Comparison of ENCODE assay signal across 19 cellular contexts in genomic region chr11:15985127-15985862, GRCh38.
DNase-seq lines count a peak whose midpoint lies in the region; TF ChIP-seq lines count a peak whose summit lies in the region.
"Had no signal": no experiment of that assay in that cellular context is flagged by ENCODE, and none has a peak within 500 bp of the region (broad histone marks: within the 10 kb centered on the region; RNA-seq: fewer than 3 reads in every experiment).

No MANE protein-coding gene starts in this region.

- H3F3A ChIP-seq in neural progenitor cell (ENCODE audit: low read depth) = no peaks in the 10 kb centered on the region

- no peak overlapping the region for H2AFZ ChIP-seq in neural progenitor cell (replicated peaks)

- in situ Hi-C loops in GM13976 (cut with MboI; ENCODE audit: low sequenced_read_pairs, unreplicated experiment) = no loop called here

- peak; percentile 99 for DNase-seq in DMS79 treated with DMSO at 0.1 percent for 48 hours (lab: John Stamatoyannopoulos, UW)
- DNase-seq in adipocyte (ENCODE audit: low read depth) = peak; percentile 51
- DNase-seq in fibroblast of pulmonary artery (ENCODE audit: low read depth) = peak; percentile 4
- no peak for DNase-seq in neural progenitor cell (ENCODE audit: low spot score)
- DNase-seq in epidermal melanocyte (ENCODE audit: insufficient read length, low spot score) = no peak
- no peak for DNase-seq in HT-29 (ENCODE audit: low spot score)
- DNase-seq in GM13976 (ENCODE audit: low spot score) = no peak
- DNase-seq: AML-193, Caco-2, DMS53, GOT3, MG63, NCI-H1105, NCI-H187, NCI-H2171 treated with DMSO at 0.1 percent for 48 hours, NCI-H82, SHP77 treated with DMSO at 0.1 percent for 48 hours had no signal

- no peaks in the 10 kb centered on the region for H4K20me1 ChIP-seq in neural progenitor cell (ENCODE audit: low read depth)

- no peak for TF ChIP-seq CTCF in fibroblast of pulmonary artery (IDR thresholded peaks at IDR 0.05; ENCODE audit: low read length, missing control alignments)
- no peak for TF ChIP-seq CTCF in neural progenitor cell (IDR thresholded peaks at IDR 0.05)
- no peak for TF ChIP-seq CTCF in GM13976 (IDR thresholded peaks at IDR 0.05; ENCODE audit: borderline replicate concordance, control extremely low read depth, extremely low read depth, insufficient read depth, missing control alignments)

- H3K4me3 Mint-ChIP-seq in neural progenitor cell = no peak overlapping the region

- no peaks in the 10 kb centered on the region for H3K27me3 ChIP-seq in adipocyte (replicated peaks; ENCODE audit: control insufficient read depth, insufficient read depth, low read length)
- peaks cover 10% of the 10 kb centered on the region for H3K27me3 ChIP-seq in neural progenitor cell
- H3K27me3 ChIP-seq: MG63 had no signal

- peak overlapping the region; percentile 8 for H3K4me2 ChIP-seq in neural progenitor cell
- H3K4me2 ChIP-seq: A549, KMS-11 had no signal

- peaks cover 3% of the 10 kb centered on the region for H3K4me1 Mint-ChIP-seq in neural progenitor cell

- H3K9me3 Mint-ChIP-seq in neural progenitor cell = no peaks in the 10 kb centered on the region

- no peak overlapping the region for H3K27ac ChIP-seq in neural progenitor cell
- H3K27ac ChIP-seq: A549, KMS-11 had no signal

- H3K79me2 ChIP-seq in neural progenitor cell (ENCODE audit: low read depth) = no peaks in the 10 kb centered on the region

- H3K27ac Mint-ChIP-seq in neural progenitor cell = no peak overlapping the region

- H3K27me3 Mint-ChIP-seq in neural progenitor cell (ENCODE audit: insufficient read depth, low read depth) = no peaks in the 10 kb centered on the region

- peaks cover 12% of the 10 kb centered on the region for H3K36me3 Mint-ChIP-seq in neural progenitor cell

- H3K4me3 ChIP-seq in adipocyte (ENCODE audit: low read length) (no peak overlapping the region), fibroblast of pulmonary artery (replicated peaks; ENCODE audit: low read depth, low read length) (no peak overlapping the region), neural progenitor cell (no peak overlapping the region)
- H3K4me3 ChIP-seq: A549, MG63 had no signal

- H3K36me3 ChIP-seq in adipocyte (ENCODE audit: control insufficient read depth, insufficient read depth, low read length, severe bottlenecking) = no peaks in the 10 kb centered on the region
- H3K36me3 ChIP-seq in neural progenitor cell = no peaks in the 10 kb centered on the region
- H3K36me3 ChIP-seq: MG63 had no signal

- H3K9me3 ChIP-seq in adipocyte (ENCODE audit: control insufficient read depth, low read length) (no peaks in the 10 kb centered on the region), neural progenitor cell (ENCODE audit: low read depth) (no peaks in the 10 kb centered on the region)
- H3K9me3 ChIP-seq: A549, Caco-2, MG63 had no signal

- H3K4me1 ChIP-seq in adipocyte (ENCODE audit: control insufficient read depth, insufficient read depth, low read length) (peaks cover 12% of the 10 kb centered on the region), neural progenitor cell (peaks cover 9% of the 10 kb centered on the region)
- H3K4me1 ChIP-seq: A549, Caco-2 had no signal

- H3K9ac ChIP-seq in adipocyte (ENCODE audit: low read length) (no peak overlapping the region), neural progenitor cell (no peak overlapping the region)
- H3K9ac ChIP-seq: KMS-11 had no signal

Comparison
In these comparisons a context has a peak if more than half of its experiments do, and no peak if none do; other contexts are left out.
1. DNase-seq: peak in DMS79 treated with DMSO at 0.1 percent for 48 hours (single experiment), adipocyte (single experiment) and fibroblast of pulmonary artery (single experiment); none in neural progenitor cell (single experiment), epidermal melanocyte (single experiment), HT-29 (single experiment) and GM13976 (single experiment).